In the genomic region with DNA sequence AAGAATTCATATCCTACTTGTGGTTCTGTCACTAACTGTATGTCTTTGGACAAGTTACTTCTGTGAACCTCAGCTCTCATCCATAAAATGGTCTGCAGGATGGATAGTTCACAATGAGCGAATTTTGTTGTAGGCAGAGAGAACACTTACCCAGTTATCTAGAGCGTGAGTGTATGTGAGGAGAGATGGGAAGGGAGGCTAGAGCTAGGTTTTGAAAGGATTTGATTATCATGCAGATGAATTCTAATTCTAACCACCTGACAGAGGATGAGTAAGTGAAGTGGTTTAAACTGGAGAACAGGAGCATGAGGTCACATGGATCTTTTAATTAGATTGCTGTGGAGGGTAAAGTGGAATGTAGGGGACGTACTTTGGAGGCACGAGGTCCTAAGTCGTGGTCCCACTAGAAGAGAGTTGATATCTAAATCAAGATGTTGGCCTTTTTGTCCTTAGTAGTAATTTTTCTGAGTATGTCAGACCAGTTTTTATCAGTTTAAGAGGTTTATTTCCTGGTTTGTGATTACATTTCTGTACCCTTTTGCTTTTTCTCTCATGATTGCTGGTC, we compare ENCODE assay signal across 1 cellular context.
TF ChIP-seq lines count a peak whose summit lies in the region.

No MANE protein-coding gene starts in this region.

TF ChIP-seq in WTC11, 78 proteins besides CTCF, POLR2A, EP300 and RAD21 (continued from another document):
- no peak for TF ChIP-seq PREB (CRISPR knock-in tag; IDR thresholded peaks at IDR 0.05; ENCODE audit: borderline replicate concordance)
- no peak for TF ChIP-seq FOXP4 (CRISPR knock-in tag; IDR thresholded peaks at IDR 0.05)
- TF ChIP-seq ZBTB21 (CRISPR knock-in tag; IDR thresholded peaks at IDR 0.05; ENCODE audit: borderline replicate concordance): no peak
- TF ChIP-seq, protein P1, sequence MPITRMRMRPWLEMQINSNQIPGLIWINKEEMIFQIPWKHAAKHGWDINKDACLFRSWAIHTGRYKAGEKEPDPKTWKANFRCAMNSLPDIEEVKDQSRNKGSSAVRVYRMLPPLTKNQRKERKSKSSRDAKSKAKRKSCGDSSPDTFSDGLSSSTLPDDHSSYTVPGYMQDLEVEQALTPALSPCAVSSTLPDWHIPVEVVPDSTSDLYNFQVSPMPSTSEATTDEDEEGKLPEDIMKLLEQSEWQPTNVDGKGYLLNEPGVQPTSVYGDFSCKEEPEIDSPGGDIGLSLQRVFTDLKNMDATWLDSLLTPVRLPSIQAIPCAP (CRISPR knock-in tag; IDR thresholded peaks at IDR 0.05): no peak
